ENCODE assay signal across 8 cellular contexts in the genomic region with DNA sequence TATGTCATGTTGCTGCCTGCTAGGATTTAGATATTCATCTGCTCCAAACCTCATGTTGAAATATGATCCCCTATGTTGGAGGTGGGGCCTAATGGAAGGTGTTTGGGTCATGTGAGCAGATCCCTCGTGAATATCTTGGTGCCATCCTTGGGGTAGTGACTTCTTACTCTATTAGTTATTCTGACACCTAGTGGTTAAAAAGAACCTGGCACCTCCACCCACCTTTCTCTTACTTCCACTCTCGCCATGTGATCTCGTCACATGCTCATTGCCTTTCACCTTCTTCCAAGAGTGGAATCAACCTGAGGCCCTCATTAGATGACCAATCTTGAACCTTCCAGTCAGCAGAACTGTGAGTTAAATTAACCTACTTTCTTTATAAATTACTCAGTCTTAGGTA.
DNase-seq lines count a peak whose midpoint lies in the region; ATAC-seq and TF ChIP-seq lines count a peak whose summit lies in the region.

No MANE protein-coding gene starts in this region.

- no peaks in the 10 kb centered on the region for H3K9me3 ChIP-seq in HCT116 (ENCODE audit: control insufficient read depth in 1 of 2, insufficient read depth in 1 of 2, low read depth in 1 of 2, low read length in 2 of 2)
- no peaks in the 10 kb centered on the region for H3K9me3 ChIP-seq in Loucy (ENCODE audit: insufficient read depth, low read depth, low read length)
- H3K9me3 ChIP-seq in endodermal cell (ENCODE audit: control insufficient read depth, low read length): peaks cover 5% of the 10 kb centered on the region

- DNase-seq in NCI-H1092 treated with DMSO at 0.1 percent for 48 hours (lab: John Stamatoyannopoulos, UW): peak; percentile 0
- DNase-seq in NCI-H1092 (lab: John Stamatoyannopoulos, UW): no peak
- peak; percentile 16 for DNase-seq in HCT116 (ENCODE audit: low read depth, low spot score)
- DNase-seq in endodermal cell: peak; percentile 68
- DNase-seq in GF-D8 (lab: John Stamatoyannopoulos, UW): no peak
- DNase-seq in central memory CD4-positive, alpha-beta T cell: no peak
- DNase-seq in GDM1 (lab: John Stamatoyannopoulos, UW): no peak

- intact Hi-C loops in HCT116 (cut with micrococcal nuclease): no loop called here

- peak; percentile 84 for ATAC-seq in HCT116

- peak; percentile 33; the same call in 1 of the 2 replicates for TF ChIP-seq RAD21 in HCT116 (IDR thresholded peaks at IDR 0.05; ENCODE audit: low read depth)

- H4K20me1 ChIP-seq in HCT116 (ENCODE audit: insufficient read depth) (no peaks in the 10 kb centered on the region), Loucy (ENCODE audit: insufficient read depth, low read length, poor library complexity, severe bottlenecking) (no peaks in the 10 kb centered on the region)

- no peaks in the 10 kb centered on the region for H3F3A ChIP-seq in Loucy (ENCODE audit: low read depth)

- H3K27ac ChIP-seq in HCT116 (ENCODE audit: low read depth, low read length) (no peak overlapping the region), endodermal cell (ENCODE audit: low read depth, low read length) (no peak overlapping the region)

- H3K4me1 ChIP-seq in HCT116 (ENCODE audit: control insufficient read depth in 1 of 2, insufficient read depth in 2 of 2, low read length in 2 of 2) (no peaks in the 10 kb centered on the region), Loucy (ENCODE audit: insufficient read depth, low read length, poor library complexity, severe bottlenecking) (peaks cover 9% of the 10 kb centered on the region), endodermal cell (ENCODE audit: control insufficient read depth, insufficient read depth, low read length) (no peaks in the 10 kb centered on the region)

- H3K27ac Mint-ChIP-seq in endodermal cell: no peak overlapping the region

- no peak for TF ChIP-seq POLR2A in HCT116 (IDR thresholded peaks at IDR 0.05; ENCODE audit: borderline replicate concordance, extremely low read depth, insufficient read depth, insufficient read length)

- H3K36me3 ChIP-seq in HCT116 (ENCODE audit: control insufficient read depth in 1 of 2, insufficient read depth in 2 of 2, low read length in 2 of 2) (no peaks in the 10 kb centered on the region), Loucy (ENCODE audit: insufficient read depth, low read length) (no peaks in the 10 kb centered on the region), endodermal cell (ENCODE audit: control insufficient read depth, insufficient read depth, low read length) (no peaks in the 10 kb centered on the region)

- peaks cover 3% of the 10 kb centered on the region for H3K27me3 Mint-ChIP-seq in endodermal cell (ENCODE audit: insufficient read depth)

- CTCF ChIA-PET in HCT116 (lab: Charles Lee): no interaction called here

- H3K4me3 ChIP-seq in HCT116 (replicated peaks in 1 of 2; ENCODE audit: low read depth in 1 of 2, low read length in 2 of 2) (no peak overlapping the region), Loucy (ENCODE audit: low read length, poor library complexity, severe bottlenecking) (no peak overlapping the region), endodermal cell (ENCODE audit: low read length) (no peak overlapping the region)

- no peaks in the 10 kb centered on the region for H3K9me3 Mint-ChIP-seq in endodermal cell

- BruUV-seq in HCT116 (replicated peaks; lab: Mats Ljungman, UMichigan): no TSS peak

- H3K79me2 ChIP-seq in HCT116 (ENCODE audit: insufficient read depth, low read length) (no peaks in the 10 kb centered on the region), Loucy (ENCODE audit: insufficient read depth, low read length) (no peaks in the 10 kb centered on the region)

- POLR2A ChIA-PET in HCT116 (lab: Charles Lee): no interaction called here

- H3K9me2 ChIP-seq in HCT116 (ENCODE audit: insufficient read depth): no peaks in the 10 kb centered on the region
- H3K9me2 ChIP-seq in Loucy (replicated peaks; ENCODE audit: low read depth, low read length): no peaks in the 10 kb centered on the region

- RAD21 ChIA-PET in HCT116 (lab: Charles Lee; ENCODE audit: low non-redundant PET in 1 of 2, low total read pairs in 2 of 2, uncharacterized antibody in 2 of 2, unreplicated experiment in 2 of 2): no interaction called here

- peaks cover 17% of the 10 kb centered on the region for H3K4me1 Mint-ChIP-seq in endodermal cell

- H3K36me3 Mint-ChIP-seq in endodermal cell (ENCODE audit: low read depth): no peaks in the 10 kb centered on the region

- H3K9ac ChIP-seq in HCT116 (ENCODE audit: low read length) (no peak overlapping the region), Loucy (ENCODE audit: low read depth, low read length, poor library complexity, severe bottlenecking) (no peak overlapping the region), endodermal cell (ENCODE audit: extremely low read depth, low read length, poor library complexity, severe bottlenecking) (no peak overlapping the region)

- peak overlapping the region; percentile 18 for H2AFZ ChIP-seq in HCT116 (ENCODE audit: low read depth, low read length, poor library complexity, severe bottlenecking)
- no peak overlapping the region for H2AFZ ChIP-seq in Loucy (ENCODE audit: low read length)

- peaks cover 7% of the 10 kb centered on the region; the same call in 1 of the 2 replicates for H3K27me3 ChIP-seq in HCT116 (ENCODE audit: insufficient read depth, low read length)
- H3K27me3 ChIP-seq in Loucy (ENCODE audit: insufficient read depth, low read length, poor library complexity, severe bottlenecking): no peaks in the 10 kb centered on the region
- no peaks in the 10 kb centered on the region for H3K27me3 ChIP-seq in endodermal cell (ENCODE audit: control insufficient read depth, insufficient read depth, low read length, poor library complexity, severe bottlenecking)

- WGBS in endodermal cell (ENCODE audit: insufficient coverage in 1 of 2, insufficient read length in 1 of 2), 2 experiments: 85 to 88% methylated on average over 3 of the region's 3 CpGs

- H3K4me2 ChIP-seq in HCT116 (ENCODE audit: low read length) (no peak overlapping the region), Loucy (ENCODE audit: low read depth, low read length, poor library complexity, severe bottlenecking) (no peak overlapping the region)

- TF ChIP-seq CTCF in HCT116 (IDR thresholded peaks at IDR 0.05 in 2 of 3, conservative IDR thresholded peaks at IDR 0.05 in 1 of 3; ENCODE audit: borderline replicate concordance in 1 of 3, insufficient read depth in 1 of 3, low read depth in 2 of 3, low read length in 2 of 3): peak in 2 of 3 experiments; percentile 32 to 58; a peak in 3 of 6 replicates
- peak; percentile 69 for TF ChIP-seq CTCF in Loucy (conservative IDR thresholded peaks at IDR 0.05; ENCODE audit: low read length)
- peak; percentile 70 for TF ChIP-seq CTCF in endodermal cell (conservative IDR thresholded peaks at IDR 0.05)

- H3K4me3 Mint-ChIP-seq in endodermal cell: no peak overlapping the region

TF ChIP-seq in HCT116, 20 proteins besides CTCF, POLR2A, EP300 and RAD21 (continues in another document):
- TF ChIP-seq EZH2 (IDR thresholded peaks at IDR 0.05) (no peak), YY1 (IDR thresholded peaks at IDR 0.05; ENCODE audit: extremely low read depth, insufficient replicate concordance, low read depth, low read length) (no peak), SRF (IDR thresholded peaks at IDR 0.05; ENCODE audit: low read depth) (no peak), EZH2phosphoT487 (IDR thresholded peaks at IDR 0.05; ENCODE audit: borderline replicate concordance) (no peak), JUND (IDR thresholded peaks at IDR 0.05) (no peak)
- TF ChIP-seq, protein P1, sequence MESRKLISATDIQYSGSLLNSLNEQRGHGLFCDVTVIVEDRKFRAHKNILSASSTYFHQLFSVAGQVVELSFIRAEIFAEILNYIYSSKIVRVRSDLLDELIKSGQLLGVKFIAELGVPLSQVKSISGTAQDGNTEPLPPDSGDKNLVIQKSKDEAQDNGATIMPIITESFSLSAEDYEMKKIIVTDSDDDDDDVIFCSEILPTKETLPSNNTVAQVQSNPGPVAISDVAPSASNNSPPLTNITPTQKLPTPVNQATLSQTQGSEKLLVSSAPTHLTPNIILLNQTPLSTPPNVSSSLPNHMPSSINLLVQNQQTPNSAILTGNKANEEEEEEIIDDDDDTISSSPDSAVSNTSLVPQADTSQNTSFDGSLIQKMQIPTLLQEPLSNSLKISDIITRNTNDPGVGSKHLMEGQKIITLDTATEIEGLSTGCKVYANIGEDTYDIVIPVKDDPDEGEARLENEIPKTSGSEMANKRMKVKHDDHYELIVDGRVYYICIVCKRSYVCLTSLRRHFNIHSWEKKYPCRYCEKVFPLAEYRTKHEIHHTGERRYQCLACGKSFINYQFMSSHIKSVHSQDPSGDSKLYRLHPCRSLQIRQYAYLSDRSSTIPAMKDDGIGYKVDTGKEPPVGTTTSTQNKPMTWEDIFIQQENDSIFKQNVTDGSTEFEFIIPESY (IDR thresholded peaks at IDR 0.05; ENCODE audit: extremely low read depth, insufficient replicate concordance, low read length): no peak
- TF ChIP-seq, protein P2, sequence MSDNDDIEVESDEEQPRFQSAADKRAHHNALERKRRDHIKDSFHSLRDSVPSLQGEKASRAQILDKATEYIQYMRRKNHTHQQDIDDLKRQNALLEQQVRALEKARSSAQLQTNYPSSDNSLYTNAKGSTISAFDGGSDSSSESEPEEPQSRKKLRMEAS (IDR thresholded peaks at IDR 0.05): peak; percentile 54; the same call in 1 of the 2 replicates
- TF ChIP-seq, protein P3, sequence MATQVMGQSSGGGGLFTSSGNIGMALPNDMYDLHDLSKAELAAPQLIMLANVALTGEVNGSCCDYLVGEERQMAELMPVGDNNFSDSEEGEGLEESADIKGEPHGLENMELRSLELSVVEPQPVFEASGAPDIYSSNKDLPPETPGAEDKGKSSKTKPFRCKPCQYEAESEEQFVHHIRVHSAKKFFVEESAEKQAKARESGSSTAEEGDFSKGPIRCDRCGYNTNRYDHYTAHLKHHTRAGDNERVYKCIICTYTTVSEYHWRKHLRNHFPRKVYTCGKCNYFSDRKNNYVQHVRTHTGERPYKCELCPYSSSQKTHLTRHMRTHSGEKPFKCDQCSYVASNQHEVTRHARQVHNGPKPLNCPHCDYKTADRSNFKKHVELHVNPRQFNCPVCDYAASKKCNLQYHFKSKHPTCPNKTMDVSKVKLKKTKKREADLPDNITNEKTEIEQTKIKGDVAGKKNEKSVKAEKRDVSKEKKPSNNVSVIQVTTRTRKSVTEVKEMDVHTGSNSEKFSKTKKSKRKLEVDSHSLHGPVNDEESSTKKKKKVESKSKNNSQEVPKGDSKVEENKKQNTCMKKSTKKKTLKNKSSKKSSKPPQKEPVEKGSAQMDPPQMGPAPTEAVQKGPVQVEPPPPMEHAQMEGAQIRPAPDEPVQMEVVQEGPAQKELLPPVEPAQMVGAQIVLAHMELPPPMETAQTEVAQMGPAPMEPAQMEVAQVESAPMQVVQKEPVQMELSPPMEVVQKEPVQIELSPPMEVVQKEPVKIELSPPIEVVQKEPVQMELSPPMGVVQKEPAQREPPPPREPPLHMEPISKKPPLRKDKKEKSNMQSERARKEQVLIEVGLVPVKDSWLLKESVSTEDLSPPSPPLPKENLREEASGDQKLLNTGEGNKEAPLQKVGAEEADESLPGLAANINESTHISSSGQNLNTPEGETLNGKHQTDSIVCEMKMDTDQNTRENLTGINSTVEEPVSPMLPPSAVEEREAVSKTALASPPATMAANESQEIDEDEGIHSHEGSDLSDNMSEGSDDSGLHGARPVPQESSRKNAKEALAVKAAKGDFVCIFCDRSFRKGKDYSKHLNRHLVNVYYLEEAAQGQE (IDR thresholded peaks at IDR 0.05; ENCODE audit: low read depth): no peak

Comparison
In these comparisons a context has a peak if more than half of its experiments do, and no peak if none do; other contexts are left out.
1. DNase-seq: peak in NCI-H1092 treated with DMSO at 0.1 percent for 48 hours (single experiment), HCT116 (single experiment) and endodermal cell (single experiment); none in NCI-H1092 (single experiment), GF-D8 (single experiment), central memory CD4-positive, alpha-beta T cell (single experiment) and GDM1 (single experiment).
2. Peak in every context shown above with its lines, with median percentiles within 50 percentile points of each other: CTCF ChIP-seq.